27 cellular contexts compared by ENCODE assay signal in the genomic region with DNA sequence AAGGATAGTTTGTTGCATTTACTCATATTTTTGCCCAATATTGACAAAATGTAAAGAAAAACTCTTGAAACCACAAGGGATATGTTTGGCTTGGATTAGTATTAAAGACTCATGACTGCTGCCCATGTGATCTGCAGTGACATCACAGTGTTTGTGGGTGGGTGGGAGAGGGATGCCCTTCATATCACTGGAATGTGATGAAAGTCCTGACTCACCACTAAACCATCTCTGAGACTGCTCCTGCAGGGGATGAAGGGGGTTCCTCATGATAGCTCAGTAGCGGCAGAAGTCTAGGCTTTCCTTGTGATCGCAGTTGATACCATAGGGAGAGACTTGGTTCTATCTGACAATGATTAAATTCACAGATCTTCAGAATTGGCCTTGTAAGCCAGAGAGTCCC.
DNase-seq lines count a peak whose midpoint lies in the region; ATAC-seq, FAIRE-seq and TF ChIP-seq lines count a peak whose summit lies in the region.
"Had no signal": no experiment of that assay in that cellular context is flagged by ENCODE, and none has a peak within 500 bp of the region (broad histone marks: within the 10 kb centered on the region; RNA-seq: fewer than 3 reads in every experiment).

No MANE protein-coding gene starts in this region.

- H3K27ac ChIP-seq in HepG2 (ENCODE audit: extremely low read length, insufficient read depth, low read length) (no peak overlapping the region), right lobe of liver (no peak overlapping the region), astrocyte (ENCODE audit: low read depth, low read length) (no peak overlapping the region)
- H3K27ac ChIP-seq: ascending aorta, right atrium auricular region, tibial nerve had no signal

- H3K27ac Mint-ChIP-seq in astrocyte (ENCODE audit: unreplicated experiment) (peak overlapping the region; percentile 83), Calu3 (ENCODE audit: unreplicated experiment) (no peak overlapping the region), HFFc6 (no peak overlapping the region)
- H3K27ac Mint-ChIP-seq: activated naive CD4-positive, alpha-beta T cell treated with anti-CD3 and anti-CD28 coated beads, Interleukin-2, amount 50 U/mL, for 24 hours; activated T-helper 1 cell treated with anti-CD3 and anti-CD28 coated beads, Interleukin-12 subunit alpha, Interleukin-12 subunit beta, Interleukin-2, Interleukin-4 antibody, amounts not matched to agents 30 ng/mL and 10 ng/mL and 1 ng/mL, durations not matched to agents 14 hours and 24 hours and 36 hours; H9; memory B cell; naive B cell; stimulated activated naive CD8-positive, alpha-beta T cell treated with anti-CD3 and anti-CD28 coated beads, Interleukin-15, amount 100 ng/mL, for 72 hours had no signal

- no peak for TF ChIP-seq CTCF in HepG2 (CRISPR knock-in tag; IDR thresholded peaks at IDR 0.05)
- TF ChIP-seq CTCF in right lobe of liver (IDR thresholded peaks at IDR 0.05), result no peak
- TF ChIP-seq CTCF in astrocyte (IDR thresholded peaks at IDR 0.05; ENCODE audit: insufficient read depth, low read depth, low read length), result no peak
- TF ChIP-seq CTCF in Calu3 (IDR thresholded peaks at IDR 0.05; ENCODE audit: unreplicated experiment), result no peak
- TF ChIP-seq CTCF in HFFc6 (IDR thresholded peaks at IDR 0.05), result no peak

- H3K9ac ChIP-seq in HepG2 (ENCODE audit: insufficient read depth, low read depth, low read length) (no peak overlapping the region), astrocyte (ENCODE audit: low read length) (no peak overlapping the region)

- H3K9me3 Mint-ChIP-seq in astrocyte (ENCODE audit: unreplicated experiment), result peaks cover 2% of the 10 kb centered on the region
- H3K9me3 Mint-ChIP-seq in Calu3 (ENCODE audit: low read depth, unreplicated experiment), result peaks cover 9% of the 10 kb centered on the region
- peaks cover 27% of the 10 kb centered on the region for H3K9me3 Mint-ChIP-seq in HFFc6
- H3K9me3 Mint-ChIP-seq: activated naive CD4-positive, alpha-beta T cell treated with anti-CD3 and anti-CD28 coated beads, Interleukin-2, amount 50 U/mL, for 24 hours; H9 had no signal

- H3K36me3 Mint-ChIP-seq in astrocyte (ENCODE audit: low read depth, unreplicated experiment) (no peaks in the 10 kb centered on the region), Calu3 (ENCODE audit: insufficient read depth, unreplicated experiment) (no peaks in the 10 kb centered on the region), HFFc6 (ENCODE audit: low read depth) (no peaks in the 10 kb centered on the region)
- H3K36me3 Mint-ChIP-seq: activated naive CD4-positive, alpha-beta T cell treated with anti-CD3 and anti-CD28 coated beads, Interleukin-2, amount 50 U/mL, for 24 hours; memory B cell; naive B cell had no signal

- WGBS in HepG2 (ENCODE audit: low lambda C conversion rate), result 27% methylated on average over 2 of the region's 2 CpGs
- WGBS in right lobe of liver (ENCODE audit: insufficient coverage, low coverage, low lambda C conversion rate, missing lambda C conversion rate), result no CpG with 5 or more reads among the region's 2 CpGs

- FAIRE-seq in HepG2 (lab: Jason Lieb, UNC) (no peak), astrocyte (lab: Jason Lieb, UNC) (no peak)
- FAIRE-seq: frontal cortex had no signal

- intact Hi-C loops in HepG2 (cut with micrococcal nuclease; ENCODE audit: unreplicated experiment) (no loop called here), right lobe of liver (cut with DNase I) (no loop called here), Calu3 (cut with micrococcal nuclease; ENCODE audit: unreplicated experiment) (no loop called here), Right ventricle myocardium inferior (cut with DNase I) (no loop called here)

- H3K4me3 ChIP-seq in HepG2 (replicated peaks in 1 of 3; ENCODE audit: insufficient read depth in 1 of 3, low read depth in 2 of 3, low read length in 3 of 3) (no peak overlapping the region), right lobe of liver (no peak overlapping the region), astrocyte (ENCODE audit: insufficient read depth, low read depth, low read length) (no peak overlapping the region)
- H3K4me3 ChIP-seq: ascending aorta, right atrium auricular region, tibial nerve had no signal

- no peaks in the 10 kb centered on the region for H3K27me3 ChIP-seq in HepG2 (ENCODE audit: control insufficient read depth in 1 of 2, insufficient read depth in 2 of 2, low read length in 2 of 2)
- no peaks in the 10 kb centered on the region for H3K27me3 ChIP-seq in right lobe of liver
- no peaks in the 10 kb centered on the region for H3K27me3 ChIP-seq in astrocyte (ENCODE audit: insufficient read depth, low read length)
- H3K27me3 ChIP-seq: ascending aorta, right atrium auricular region, tibial nerve had no signal

- H3K36me3 ChIP-seq in HepG2 (replicated peaks in 1 of 2; ENCODE audit: control insufficient read depth in 1 of 2, insufficient read depth in 2 of 2, low read length in 2 of 2) (no peaks in the 10 kb centered on the region), right lobe of liver (no peaks in the 10 kb centered on the region), astrocyte (ENCODE audit: insufficient read depth, low read length) (no peaks in the 10 kb centered on the region)
- H3K36me3 ChIP-seq: ascending aorta, right atrium auricular region, tibial nerve had no signal

- BruUV-seq in HepG2 (replicated peaks; lab: Mats Ljungman, UMichigan) (no TSS peak), Calu3 (replicated peaks; lab: Mats Ljungman, UMichigan) (no TSS peak)

- H3K79me2 ChIP-seq in HepG2 (ENCODE audit: insufficient read depth, low read length), result no peaks in the 10 kb centered on the region
- no peaks in the 10 kb centered on the region for H3K79me2 ChIP-seq in astrocyte (ENCODE audit: insufficient read depth, low read length)

- no peaks in the 10 kb centered on the region; the same call in 1 of the 2 replicates for H3K9me3 ChIP-seq in HepG2 (ENCODE audit: low read length)
- H3K9me3 ChIP-seq in right lobe of liver, result no peaks in the 10 kb centered on the region
- H3K9me3 ChIP-seq in astrocyte (ENCODE audit: insufficient read depth, low read depth, low read length), result no peaks in the 10 kb centered on the region
- H3K9me3 ChIP-seq: ascending aorta, tibial nerve had no signal

- H3K27me3 Mint-ChIP-seq in astrocyte (ENCODE audit: low read depth, unreplicated experiment) (no peaks in the 10 kb centered on the region), Calu3 (ENCODE audit: unreplicated experiment) (no peaks in the 10 kb centered on the region), HFFc6 (ENCODE audit: insufficient read depth) (no peaks in the 10 kb centered on the region)
- H3K27me3 Mint-ChIP-seq: activated naive CD4-positive, alpha-beta T cell treated with anti-CD3 and anti-CD28 coated beads, Interleukin-2, amount 50 U/mL, for 24 hours; memory B cell; naive B cell; stimulated activated naive CD8-positive, alpha-beta T cell treated with anti-CD3 and anti-CD28 coated beads, Interleukin-15, amount 100 ng/mL, for 72 hours had no signal

- no peak for TF ChIP-seq POLR2A in HepG2 (IDR thresholded peaks at IDR 0.05; ENCODE audit: insufficient read depth in 1 of 2, low read depth in 2 of 2, low read length in 2 of 2)
- no peak for TF ChIP-seq POLR2A in right lobe of liver (IDR thresholded peaks at IDR 0.05)

- POLR2A ChIA-PET in HepG2 (lab: Yijun Ruan, JAX), result no interaction called here

- H4K20me1 ChIP-seq in HepG2 (ENCODE audit: insufficient read depth, low read length) (no peaks in the 10 kb centered on the region), astrocyte (ENCODE audit: insufficient read depth, low read length) (no peaks in the 10 kb centered on the region)

- TF ChIP-seq EP300 in HepG2 (IDR thresholded peaks at IDR 0.05; ENCODE audit: low read depth in 2 of 2, low read length in 2 of 2), result no peak
- no peak for TF ChIP-seq EP300 in HepG2 (CRISPR knock-in tag; IDR thresholded peaks at IDR 0.05; ENCODE audit: borderline replicate concordance)

- TF ChIP-seq RAD21 in HepG2 (CRISPR knock-in tag; IDR thresholded peaks at IDR 0.05), result no peak

- H3K4me1 ChIP-seq in HepG2 (ENCODE audit: insufficient read depth, low read length) (no peaks in the 10 kb centered on the region), right lobe of liver (no peaks in the 10 kb centered on the region), astrocyte (ENCODE audit: insufficient read depth, low read length) (no peaks in the 10 kb centered on the region)
- H3K4me1 ChIP-seq: ascending aorta, right atrium auricular region, tibial nerve had no signal

- CTCF ChIA-PET in HepG2 (lab: Yijun Ruan, JAX; ENCODE audit: low intra/inter-chr PET ratio, low total read pairs) (no interaction called here), Calu3 (lab: Charles Lee) (no interaction called here)

- in situ Hi-C loops in HepG2 (cut with HindIII; ENCODE audit: extremely low pct_ligation_motif_present, low pct_unique_long_range_greater_than_20kb), result no loop called here

- no peak overlapping the region for H3K4me2 ChIP-seq in HepG2 (ENCODE audit: low read depth, low read length)
- no peak overlapping the region for H3K4me2 ChIP-seq in astrocyte (ENCODE audit: low read length)

- H2AFZ ChIP-seq in HepG2 (ENCODE audit: low read length), result no peak overlapping the region
- no peak overlapping the region for H2AFZ ChIP-seq in astrocyte (ENCODE audit: low read depth, low read length)

- H3K4me1 Mint-ChIP-seq in astrocyte (ENCODE audit: low read depth, unreplicated experiment) (peaks cover 16% of the 10 kb centered on the region), Calu3 (ENCODE audit: low read depth, unreplicated experiment) (no peaks in the 10 kb centered on the region), HFFc6 (ENCODE audit: low read depth) (no peaks in the 10 kb centered on the region)
- H3K4me1 Mint-ChIP-seq: activated naive CD4-positive, alpha-beta T cell treated with anti-CD3 and anti-CD28 coated beads, Interleukin-2, amount 50 U/mL, for 24 hours; memory B cell; naive B cell; stimulated activated naive CD8-positive, alpha-beta T cell treated with anti-CD3 and anti-CD28 coated beads, Interleukin-15, amount 100 ng/mL, for 72 hours had no signal

- DNase-seq in HepG2 (ENCODE audit: low spot score), result peak; percentile 6
- DNase-seq in right lobe of liver, result no peak
- peak; percentile 17 for DNase-seq in astrocyte (ENCODE audit: low read depth)
- peak; percentile 85 for DNase-seq in islet precursor cell
- no peak for DNase-seq in Calu3
- no peak for DNase-seq in Right ventricle myocardium inferior (ENCODE audit: missing footprints)
- DNase-seq in HFFc6, result no peak
- DNase-seq: activated CD4-positive, alpha-beta T cell treated with anti-CD3 and anti-CD28 coated beads for 48 hours; DMS79 treated with DMSO at 0.1 percent for 48 hours; effector CD4-positive, alpha-beta T cell; H9; KG1; MV-4-11; naive B cell; NCI-H2171; NCI-H526; occipital lobe; SHP77 treated with DMSO at 0.1 percent for 48 hours; stimulated activated naive CD8-positive, alpha-beta T cell treated with anti-CD3 and anti-CD28 coated beads, Interleukin-15, amount 100 ng/mL, for 72 hours had no signal

- H3K4me3 Mint-ChIP-seq in astrocyte (ENCODE audit: unreplicated experiment), result no peak overlapping the region
- no peak overlapping the region for H3K4me3 Mint-ChIP-seq in Calu3 (ENCODE audit: low read depth, unreplicated experiment)
- no peak overlapping the region for H3K4me3 Mint-ChIP-seq in HFFc6
- H3K4me3 Mint-ChIP-seq: activated naive CD4-positive, alpha-beta T cell treated with anti-CD3 and anti-CD28 coated beads, Interleukin-2, amount 50 U/mL, for 24 hours; activated T-helper 1 cell treated with anti-CD3 and anti-CD28 coated beads, Interleukin-12 subunit alpha, Interleukin-12 subunit beta, Interleukin-2, Interleukin-4 antibody, amounts not matched to agents 30 ng/mL and 10 ng/mL and 1 ng/mL, durations not matched to agents 14 hours and 24 hours and 36 hours; H9; memory B cell; naive B cell; stimulated activated naive CD8-positive, alpha-beta T cell treated with anti-CD3 and anti-CD28 coated beads, Interleukin-15, amount 100 ng/mL, for 72 hours had no signal

- ATAC-seq in HepG2 (no peak), right lobe of liver (no peak), Right ventricle myocardium inferior (no peak), GM18909 (IDR thresholded peaks at IDR 0.05; ENCODE audit: poor library complexity, unreplicated experiment) (no peak)
- ATAC-seq: stimulated activated naive CD8-positive, alpha-beta T cell treated with anti-CD3 and anti-CD28 coated beads, Interleukin-15, amount 100 ng/mL, for 72 hours had no signal

Comparison
In these comparisons a context has a peak if more than half of its experiments do, and no peak if none do; other contexts are left out.
1. DNase-seq: peak in HepG2 (single experiment), astrocyte (single experiment) and islet precursor cell (single experiment); none in right lobe of liver (0 of 3), Calu3 (single experiment), Right ventricle myocardium inferior (single experiment) and HFFc6 (single experiment).